In the genomic region with DNA sequence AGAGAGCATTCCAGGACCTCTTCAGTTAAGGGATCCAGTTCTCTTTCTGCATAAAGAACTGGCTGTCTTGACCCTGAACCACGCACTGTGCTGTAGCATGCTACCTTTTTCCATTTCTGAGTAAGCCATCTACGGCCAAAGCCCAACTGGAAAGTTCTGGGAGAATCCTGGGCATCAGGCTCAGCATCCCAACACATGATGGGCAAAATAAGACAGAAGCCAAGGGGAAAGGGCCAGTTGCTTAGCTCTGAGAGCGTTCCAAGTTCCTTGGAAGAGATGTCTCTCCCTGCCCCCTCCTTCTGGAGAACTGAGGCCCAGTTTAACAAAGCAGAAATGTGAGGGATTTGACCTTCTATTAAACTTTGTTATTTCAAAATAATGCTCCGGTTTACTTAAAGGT, we compare ENCODE assay signal across 26 cellular contexts. TPM values are rescaled to one million over a fixed set of nuclear protein-coding genes. Genes with fewer than 3 reads are reported as not detected.
DNase-seq lines count a peak whose midpoint lies in the region; ATAC-seq and TF ChIP-seq lines count a peak whose summit lies in the region.
"Had no signal": no experiment of that assay in that cellular context is flagged by ENCODE, and none has a peak within 500 bp of the region (broad histone marks: within the 10 kb centered on the region; RNA-seq: fewer than 3 reads in every experiment).

No MANE protein-coding gene starts in this region.

- DNase-seq in Right ventricle myocardium inferior (ENCODE audit: missing footprints) (no peak), left cardiac atrium (no peak), globus pallidus (ENCODE audit: low spot score) (peak; percentile 52), nephron progenitor cell (no peak), aorta (no peak), HCEC 1CT (no peak), DMS 273 (lab: John Stamatoyannopoulos, UW; ENCODE audit: unreplicated experiment) (no peak)
- no peak for DNase-seq in activated T-cell treated with anti-CD3 and anti-CD28 coated beads, Interleukin-2, amount 50 U/mL, for 48 hours
- DNase-seq: 8988T; activated CD4-positive, alpha-beta T cell treated with anti-CD3 and anti-CD28 coated beads for 36 hours; activated CD8-positive, alpha-beta T cell treated with anti-CD3 and anti-CD28 coated beads for 36 hours; activated naive CD4-positive, alpha-beta T cell treated with anti-CD3 and anti-CD28 coated beads, Interleukin-2, amount 10 ng/mL, durations not matched to agents 7 days and 5 days; amniotic stem cell; endodermal cell; foreskin keratinocyte; kidney glomerular epithelial cell; NCI-H1048; NCI-H2107; right lobe of liver; stimulated activated CD4-positive, alpha-beta T cell treated with anti-CD3 and anti-CD28 coated beads, Interleukin-4, amount 100 ng/mL, for 1 hour; SW 1271; T-helper 9 cell had no signal

- peak overlapping the region in 1 of 2 donors; percentile 56 for H3K27ac ChIP-seq in aorta (ENCODE audit: low read depth in 1 of 2, low read length in 2 of 2)
- H3K27ac ChIP-seq: foreskin keratinocyte, right lobe of liver, VCaP had no signal

- intact Hi-C loops in Right ventricle myocardium inferior (cut with DNase I), result loop anchor here (5.0 kb wide), 2 partner anchors 37 to 83 kb away; a partner anchor contains a TSS
- intact Hi-C loops in left cardiac atrium (cut with DNase I), result loop anchor here in 1 of 2 donors (10.0 kb wide), 1 partner anchor 85 kb away; no protein-coding TSS in a partner anchor
- intact Hi-C loops in aorta (cut with DNase I), result loop anchor here (2.0 to 5.0 kb wide), 3 partner anchors 37 to 78 kb away; a partner anchor contains a TSS

- H3K9me3 Mint-ChIP-seq in nephron progenitor cell, result no peaks in the 10 kb centered on the region
- H3K9me3 Mint-ChIP-seq: activated CD8-positive, alpha-beta T cell treated with anti-CD3 and anti-CD28 coated beads for 36 hours; activated naive CD4-positive, alpha-beta T cell treated with anti-CD3 and anti-CD28 coated beads, Interleukin-2, amount 10 ng/mL, durations not matched to agents 7 days and 5 days; activated T-helper 17 cell treated with anti-CD3 and anti-CD28 coated beads, Interleukin-2, amount 50 U/mL, for 72 hours; dendritic cell treated with granulocyte-macrophage colony-stimulating factor and Interleukin-4, amounts not matched to agents 40 ng/mL and 50 ng/mL, for 4 days; endodermal cell; type B pancreatic cell had no signal

- no peak for TF ChIP-seq CTCF in nephron progenitor cell (IDR thresholded peaks at IDR 0.05)

- H3K9me3 ChIP-seq in aorta (ENCODE audit: control insufficient read depth, low read length), result no peaks in the 10 kb centered on the region
- H3K9me3 ChIP-seq: right lobe of liver had no signal

- H3K4me3 ChIP-seq in aorta (ENCODE audit: low read length in 2 of 2), result no peak overlapping the region
- H3K4me3 ChIP-seq: right lobe of liver had no signal

- no peak overlapping the region for H3K4me3 Mint-ChIP-seq in nephron progenitor cell
- H3K4me3 Mint-ChIP-seq: activated CD4-positive, alpha-beta T cell treated with anti-CD3 and anti-CD28 coated beads for 36 hours; activated CD8-positive, alpha-beta T cell treated with anti-CD3 and anti-CD28 coated beads for 36 hours; activated naive CD4-positive, alpha-beta T cell treated with anti-CD3 and anti-CD28 coated beads, Interleukin-2, amount 10 ng/mL, durations not matched to agents 7 days and 5 days; activated T-helper 17 cell treated with anti-CD3 and anti-CD28 coated beads, Interleukin-2, amount 50 U/mL, for 72 hours; dendritic cell treated with granulocyte-macrophage colony-stimulating factor and Interleukin-4, amounts not matched to agents 40 ng/mL and 50 ng/mL, for 4 days; endodermal cell had no signal

- WGBS in aorta, 2 donors, result 17 to 24% methylated on average over 4 of the region's 4 CpGs

- ATAC-seq in Right ventricle myocardium inferior, result peak; percentile 14
- ATAC-seq in left cardiac atrium, result no peak
- peak; percentile 8 for ATAC-seq in aorta (ENCODE audit: low FRiP score)
- ATAC-seq: activated CD4-positive, alpha-beta T cell treated with anti-CD3 and anti-CD28 coated beads for 36 hours; activated CD8-positive, alpha-beta T cell treated with anti-CD3 and anti-CD28 coated beads for 36 hours; activated T-helper 17 cell treated with anti-CD3 and anti-CD28 coated beads, Interleukin-2, amount 50 U/mL, for 72 hours; foreskin keratinocyte; right lobe of liver had no signal

- no peaks in the 10 kb centered on the region for H3K27me3 ChIP-seq in aorta (ENCODE audit: control insufficient read depth in 1 of 2, insufficient read depth in 2 of 2, low read length in 1 of 2)

- H3K36me3 ChIP-seq in aorta (ENCODE audit: control insufficient read depth in 1 of 2, insufficient read depth in 2 of 2, low read length in 1 of 2), result no peaks in the 10 kb centered on the region
- H3K36me3 ChIP-seq: right lobe of liver had no signal

- H3K4me1 ChIP-seq in aorta (ENCODE audit: control insufficient read depth in 1 of 2, insufficient read depth in 2 of 2, low read length in 2 of 2), result peaks cover 9 to 14% of the 10 kb centered on the region in 2 donors
- H3K4me1 ChIP-seq: foreskin keratinocyte had no signal

- peak overlapping the region; percentile 77 for H3K27ac Mint-ChIP-seq in nephron progenitor cell
- H3K27ac Mint-ChIP-seq: activated CD4-positive, alpha-beta T cell treated with anti-CD3 and anti-CD28 coated beads for 36 hours; activated CD8-positive, alpha-beta T cell treated with anti-CD3 and anti-CD28 coated beads for 36 hours; activated naive CD4-positive, alpha-beta T cell treated with anti-CD3 and anti-CD28 coated beads, Interleukin-2, amount 10 ng/mL, durations not matched to agents 7 days and 5 days; activated T-helper 17 cell treated with anti-CD3 and anti-CD28 coated beads, Interleukin-2, amount 50 U/mL, for 72 hours; dendritic cell treated with granulocyte-macrophage colony-stimulating factor and Interleukin-4, amounts not matched to agents 40 ng/mL and 50 ng/mL, for 4 days; endodermal cell; type B pancreatic cell had no signal

- H3K36me3 Mint-ChIP-seq in nephron progenitor cell (ENCODE audit: low read depth), result no peaks in the 10 kb centered on the region
- H3K36me3 Mint-ChIP-seq: activated naive CD4-positive, alpha-beta T cell treated with anti-CD3 and anti-CD28 coated beads, Interleukin-2, amount 10 ng/mL, durations not matched to agents 7 days and 5 days; type B pancreatic cell had no signal

- H3K27me3 Mint-ChIP-seq in nephron progenitor cell (ENCODE audit: low read depth, poor library complexity), result no peaks in the 10 kb centered on the region
- H3K27me3 Mint-ChIP-seq: activated CD4-positive, alpha-beta T cell treated with anti-CD3 and anti-CD28 coated beads for 36 hours; dendritic cell treated with granulocyte-macrophage colony-stimulating factor and Interleukin-4, amounts not matched to agents 40 ng/mL and 50 ng/mL, for 4 days; type B pancreatic cell had no signal

- H3K4me1 Mint-ChIP-seq in nephron progenitor cell, result peaks cover 44% of the 10 kb centered on the region
- H3K4me1 Mint-ChIP-seq: activated CD4-positive, alpha-beta T cell treated with anti-CD3 and anti-CD28 coated beads for 36 hours; activated naive CD4-positive, alpha-beta T cell treated with anti-CD3 and anti-CD28 coated beads, Interleukin-2, amount 10 ng/mL, durations not matched to agents 7 days and 5 days; activated T-helper 17 cell treated with anti-CD3 and anti-CD28 coated beads, Interleukin-2, amount 50 U/mL, for 72 hours had no signal

RNA-seq across cellular contexts. Expression of a gene that starts 37.9 kb away (rescaled TPM):
- total RNA-seq in Right ventricle myocardium inferior, result 121 TPM
- 100 to 1,000 TPM in 1 of 2 donors, 10 to 100 TPM in 1; 75.2 to 125 TPM for total RNA-seq in left cardiac atrium
- total RNA-seq in aorta, result 100 to 1,000 TPM in 1 of 2 donors, 10 to 100 TPM in 1; 80.9 to 197 TPM
- 100 to 1,000 TPM in 1 of 2 donors, 10 to 100 TPM in 1; 41.1 to 132 TPM for polyA plus RNA-seq in aorta

RNA-seq across cellular contexts. Expression of a gene that starts 46.6 kb away (rescaled TPM):
- total RNA-seq in Right ventricle myocardium inferior (43.6 TPM), left cardiac atrium (10 to 100 TPM; 36.3 to 40.7 TPM), aorta (10 to 100 TPM; 47.5 to 68.9 TPM)
- 10 to 100 TPM; 28.4 to 38.9 TPM for polyA plus RNA-seq in aorta

Comparison
In these comparisons a context has a peak if more than half of its experiments do, and no peak if none do; other contexts are left out.
1. ATAC-seq: peak in Right ventricle myocardium inferior (single experiment) and aorta (single experiment); none in left cardiac atrium (0 of 2).